In genomic region chr17:55443904-55444303, GRCh38 we compare ENCODE assay signal across 20 cellular contexts.
"Had no signal": no experiment of that assay in that cellular context is flagged by ENCODE, and none has a peak within 500 bp of the region (broad histone marks: within the 10 kb centered on the region; RNA-seq: fewer than 3 reads in every experiment).

No MANE protein-coding gene starts in this region.

- H3K27ac Mint-ChIP-seq: activated CD4-positive, alpha-beta T cell treated with anti-CD3 and anti-CD28 coated beads, Interleukin-2, amount 10 ng/mL, durations not matched to agents 24 days and 14 days; activated naive CD4-positive, alpha-beta T cell treated with anti-CD3 and anti-CD28 coated beads, Interleukin-2, amount 50 U/mL, for 72 hours; activated T-cell treated with anti-CD3 and anti-CD28 coated beads, Interleukin-2, amount 50 U/mL, for 72 hours; natural killer cell had no signal

- H3K27ac ChIP-seq: colonic mucosa, heart right ventricle, right atrium auricular region had no signal

- H3K9me3 ChIP-seq: colonic mucosa, heart right ventricle, right atrium auricular region had no signal

- H3K4me3 Mint-ChIP-seq: activated CD4-positive, alpha-beta T cell treated with anti-CD3 and anti-CD28 coated beads, Interleukin-2, amount 10 ng/mL, durations not matched to agents 24 days and 14 days; activated T-cell treated with anti-CD3 and anti-CD28 coated beads, Interleukin-2, amount 50 U/mL, for 72 hours; natural killer cell had no signal

- H3K4me1 ChIP-seq: colonic mucosa, right atrium auricular region had no signal

- H3K36me3 ChIP-seq: colonic mucosa, heart right ventricle, right atrium auricular region had no signal

- H3K4me1 Mint-ChIP-seq: activated CD4-positive, alpha-beta T cell treated with anti-CD3 and anti-CD28 coated beads, Interleukin-2, amount 10 ng/mL, durations not matched to agents 24 days and 14 days; natural killer cell had no signal

- ATAC-seq: activated naive CD4-positive, alpha-beta T cell treated with anti-CD3 and anti-CD28 coated beads, Interleukin-2, amount 50 U/mL, for 72 hours; activated T-cell treated with anti-CD3 and anti-CD28 coated beads, Interleukin-2, amount 50 U/mL, for 72 hours; heart right ventricle; left lobe of liver; natural killer cell had no signal

- H3K36me3 Mint-ChIP-seq: activated naive CD4-positive, alpha-beta T cell treated with anti-CD3 and anti-CD28 coated beads, Interleukin-2, amount 50 U/mL, for 72 hours; natural killer cell had no signal

- H3K27me3 ChIP-seq: colonic mucosa, heart right ventricle, right atrium auricular region had no signal

- H3K9me3 Mint-ChIP-seq: activated CD4-positive, alpha-beta T cell treated with anti-CD3 and anti-CD28 coated beads, Interleukin-2, amount 10 ng/mL, durations not matched to agents 24 days and 14 days; activated naive CD4-positive, alpha-beta T cell treated with anti-CD3 and anti-CD28 coated beads, Interleukin-2, amount 50 U/mL, for 72 hours; activated T-cell treated with anti-CD3 and anti-CD28 coated beads, Interleukin-2, amount 50 U/mL, for 72 hours; natural killer cell had no signal

- DNase-seq: activated CD4-positive, alpha-beta T cell treated with anti-CD3 and anti-CD28 coated beads, Interleukin-2, amount 10 ng/mL, durations not matched to agents 24 days and 14 days; activated CD4-positive, CD25-positive, alpha-beta regulatory T cell; activated CD8-positive, alpha-beta memory T cell treated with anti-CD3 and anti-CD28 coated beads, Interleukin-2, amount 50 U/mL, for 48 hours; activated gamma-delta T cell; activated T-cell treated with anti-CD3 and anti-CD28 coated beads, Interleukin-2, amount 50 U/mL, for 72 hours; amniotic stem cell; caudate nucleus; foreskin melanocyte; heart right ventricle; natural killer cell; nucleus accumbens; posterior cingulate gyrus; small intestine; stimulated activated CD4-positive, alpha-beta T cell treated with anti-CD3 and anti-CD28 coated beads, Interleukin-4, amount 100 ng/mL, for 24 hours; stimulated activated naive CD4-positive, alpha-beta T cell treated with Interleukin-2 at 50 U/mL for 16 hours; T-helper 2 cell had no signal

- H3K4me3 ChIP-seq: colonic mucosa, heart right ventricle, right atrium auricular region had no signal
